ENCODE assay signal across 18 cellular contexts in genomic region chr14:42079911-42080310, GRCh38.
DNase-seq lines count a peak whose midpoint lies in the region; ATAC-seq, FAIRE-seq and TF ChIP-seq lines count a peak whose summit lies in the region.
"Had no signal": no experiment of that assay in that cellular context is flagged by ENCODE, and none has a peak within 500 bp of the region (broad histone marks: within the 10 kb centered on the region; RNA-seq: fewer than 3 reads in every experiment).

No MANE protein-coding gene starts in this region.

- H3K9ac ChIP-seq in HepG2 (ENCODE audit: insufficient read depth, low read depth, low read length): no peak overlapping the region
- no peak overlapping the region for H3K9ac ChIP-seq in IMR-90 (ENCODE audit: low read depth, low read length)
- H3K9ac ChIP-seq: BLaER1 had no signal

- H4K8ac ChIP-seq in IMR-90 (ENCODE audit: low read depth in 2 of 2, low read length in 2 of 2): no peak overlapping the region

- no peaks in the 10 kb centered on the region for H3K9me1 ChIP-seq in IMR-90 (ENCODE audit: insufficient read depth, low read length)

- H3K4me1 ChIP-seq in HepG2 (ENCODE audit: insufficient read depth, low read length) (no peaks in the 10 kb centered on the region), right lobe of liver (no peaks in the 10 kb centered on the region), IMR-90 (ENCODE audit: control insufficient read depth, insufficient read depth, low read length) (no peaks in the 10 kb centered on the region)
- H3K4me1 ChIP-seq: BE2C, BLaER1 had no signal

- no peak overlapping the region for H3K27ac ChIP-seq in HepG2 (ENCODE audit: extremely low read length, insufficient read depth, low read length)
- H3K27ac ChIP-seq in right lobe of liver: no peak overlapping the region
- no peak overlapping the region for H3K27ac ChIP-seq in IMR-90 (ENCODE audit: insufficient read depth, low read length)
- H3K27ac ChIP-seq: 22Rv1, BLaER1 had no signal

- TF ChIP-seq EP300 in HepG2 (IDR thresholded peaks at IDR 0.05; ENCODE audit: low read depth in 2 of 2, low read length in 2 of 2) (no peak), HepG2 (CRISPR knock-in tag; IDR thresholded peaks at IDR 0.05; ENCODE audit: borderline replicate concordance) (no peak)

- no peak overlapping the region for H3K56ac ChIP-seq in IMR-90 (ENCODE audit: extremely low read depth, insufficient read depth, low read length)

- TF ChIP-seq POLR2A in HepG2 (IDR thresholded peaks at IDR 0.05; ENCODE audit: insufficient read depth in 1 of 2, low read depth in 2 of 2, low read length in 2 of 2) (no peak), right lobe of liver (IDR thresholded peaks at IDR 0.05) (no peak), IMR-90 (IDR thresholded peaks at IDR 0.05; ENCODE audit: low read depth, low read length) (no peak)

- no peak overlapping the region for H2AK9ac ChIP-seq in IMR-90 (replicated peaks; ENCODE audit: low read depth, low read length, poor library complexity)

- H3K27me3 ChIP-seq in HepG2 (ENCODE audit: control insufficient read depth in 1 of 2, insufficient read depth in 2 of 2, low read length in 2 of 2) (no peaks in the 10 kb centered on the region), right lobe of liver (no peaks in the 10 kb centered on the region), IMR-90 (ENCODE audit: control insufficient read depth, insufficient read depth, low read length) (no peaks in the 10 kb centered on the region)
- H3K27me3 ChIP-seq: BE2C, BLaER1 had no signal

- no peak overlapping the region for H2BK5ac ChIP-seq in IMR-90 (ENCODE audit: low read depth, low read length, poor library complexity, severe bottlenecking)

- H4K5ac ChIP-seq in IMR-90 (ENCODE audit: low read depth, low read length): no peak overlapping the region

- ATAC-seq in HepG2 (no peak), right lobe of liver (no peak), IMR-90 (ENCODE audit: low read depth) (no peak), GM19351 (IDR thresholded peaks at IDR 0.05; ENCODE audit: unreplicated experiment) (no peak)

- no peak for FAIRE-seq in HepG2 (lab: Jason Lieb, UNC)
- FAIRE-seq: GM12891, GM19239 had no signal

- intact Hi-C loops in HepG2 (cut with micrococcal nuclease; ENCODE audit: unreplicated experiment) (no loop called here), right lobe of liver (cut with DNase I) (no loop called here), IMR-90 (cut with micrococcal nuclease) (no loop called here)

- TF ChIP-seq RAD21 in HepG2 (CRISPR knock-in tag; IDR thresholded peaks at IDR 0.05) (no peak), IMR-90 (IDR thresholded peaks at IDR 0.05; ENCODE audit: low read length) (no peak)

- H2BK15ac ChIP-seq in IMR-90 (ENCODE audit: low read depth, low read length): no peak overlapping the region

- peaks cover 78% of the 10 kb centered on the region for H3K9me3 ChIP-seq in HepG2 (ENCODE audit: low read length)
- H3K9me3 ChIP-seq in right lobe of liver: no peaks in the 10 kb centered on the region
- H3K9me3 ChIP-seq in IMR-90 (ENCODE audit: control insufficient read depth, insufficient read depth, low read length): no peaks in the 10 kb centered on the region
- H3K9me3 ChIP-seq: BE2C, BLaER1 had no signal

- no peak overlapping the region for H3K14ac ChIP-seq in IMR-90 (replicated peaks; ENCODE audit: low read depth, low read length)

- no peak overlapping the region for H3K18ac ChIP-seq in IMR-90 (ENCODE audit: low read depth, low read length)

- H2AFZ ChIP-seq in HepG2 (ENCODE audit: low read length) (no peak overlapping the region), IMR-90 (replicated peaks; ENCODE audit: low read length, poor library complexity) (no peak overlapping the region)

- H2BK120ac ChIP-seq in IMR-90 (ENCODE audit: low read depth, low read length): no peak overlapping the region

- H3K4me3 ChIP-seq in HepG2 (replicated peaks in 1 of 3; ENCODE audit: insufficient read depth in 1 of 3, low read depth in 2 of 3, low read length in 3 of 3) (no peak overlapping the region), right lobe of liver (no peak overlapping the region), IMR-90 (ENCODE audit: insufficient read depth, low read depth, low read length) (no peak overlapping the region)
- H3K4me3 ChIP-seq: BLaER1 had no signal

- BruUV-seq in HepG2 (replicated peaks; lab: Mats Ljungman, UMichigan) (no TSS peak), IMR-90 (replicated peaks; lab: Mats Ljungman, UMichigan) (no TSS peak)

- H3K4me2 ChIP-seq in HepG2 (ENCODE audit: low read depth, low read length) (no peak overlapping the region), IMR-90 (ENCODE audit: low read depth, low read length) (no peak overlapping the region)
- H3K4me2 ChIP-seq: BLaER1 had no signal

- H3K23ac ChIP-seq in IMR-90 (ENCODE audit: low read depth, low read length): no peak overlapping the region

- no peak for DNase-seq in HepG2 (ENCODE audit: low spot score)
- DNase-seq in right lobe of liver: no peak
- no peak for DNase-seq in IMR-90
- DNase-seq in NCI-H226: no peak
- DNase-seq: ACHN; BE2C; C1 segment of cervical spinal cord; CD4-positive, alpha-beta memory T cell; CD4-positive, CD25-positive, alpha-beta regulatory T cell; CD8-positive, alpha-beta memory T cell; COR-L47; DMS79 treated with DMSO at 0.1 percent for 48 hours; GF-D8 had no signal

- H4K20me1 ChIP-seq in HepG2 (ENCODE audit: insufficient read depth, low read length) (no peaks in the 10 kb centered on the region), IMR-90 (ENCODE audit: insufficient read depth, low read length) (no peaks in the 10 kb centered on the region)
- H4K20me1 ChIP-seq: BLaER1 had no signal

- CTCF ChIA-PET in HepG2 (lab: Yijun Ruan, JAX; ENCODE audit: low intra/inter-chr PET ratio, low total read pairs) (no interaction called here), IMR-90 (lab: Yijun Ruan, JAX) (no interaction called here)

- no peaks in the 10 kb centered on the region for H3K36me3 ChIP-seq in HepG2 (replicated peaks in 1 of 2; ENCODE audit: control insufficient read depth in 1 of 2, insufficient read depth in 2 of 2, low read length in 2 of 2)
- no peaks in the 10 kb centered on the region for H3K36me3 ChIP-seq in right lobe of liver
- H3K36me3 ChIP-seq in IMR-90 (ENCODE audit: control insufficient read depth, insufficient read depth, low read length): no peaks in the 10 kb centered on the region
- H3K36me3 ChIP-seq: BE2C, BLaER1 had no signal

- no peaks in the 10 kb centered on the region for H3K79me1 ChIP-seq in IMR-90 (ENCODE audit: low read depth in 1 of 2, low read length in 2 of 2)

- POLR2A ChIA-PET in HepG2 (lab: Yijun Ruan, JAX) (no interaction called here), IMR-90 (lab: Charles Lee; ENCODE audit: unreplicated experiment) (no interaction called here)

- H3K4ac ChIP-seq in IMR-90 (ENCODE audit: low read depth, low read length): no peak overlapping the region

- H2BK20ac ChIP-seq in IMR-90 (ENCODE audit: low read depth, low read length): no peak overlapping the region

- in situ Hi-C loops in HepG2 (cut with HindIII; ENCODE audit: extremely low pct_ligation_motif_present, low pct_unique_long_range_greater_than_20kb): no loop called here
- in situ Hi-C loops in IMR-90 (cut with MboI; ENCODE audit: low sequenced_read_pairs): no loop called here

- H3K79me2 ChIP-seq in HepG2 (ENCODE audit: insufficient read depth, low read length): no peaks in the 10 kb centered on the region

- H2AK5ac ChIP-seq in IMR-90 (ENCODE audit: low read depth, low read length): no peak overlapping the region

- H4K91ac ChIP-seq in IMR-90 (ENCODE audit: insufficient read depth, low read depth, low read length): no peak overlapping the region

- dilution Hi-C loops in IMR-90 (cut with HindIII; ENCODE audit: low sequenced_read_pairs, unreplicated experiment): no loop called here

- TF ChIP-seq CTCF in HepG2 (CRISPR knock-in tag; IDR thresholded peaks at IDR 0.05) (no peak), right lobe of liver (IDR thresholded peaks at IDR 0.05) (no peak), IMR-90 (conservative IDR thresholded peaks at IDR 0.05; ENCODE audit: low read depth, low read length) (no peak)

TF ChIP-seq in HepG2, 621 proteins besides CTCF, POLR2A, EP300 and RAD21:
- TF ChIP-seq MAFF (IDR thresholded peaks at IDR 0.05; ENCODE audit: low read depth, low read length): peak; percentile 64
- no peak for TF ChIP-seq EEA1 (CRISPR knock-in tag; IDR thresholded peaks at IDR 0.05; ENCODE audit: borderline replicate concordance)
- peak; percentile 64 to 81 for TF ChIP-seq MAFK (conservative IDR thresholded peaks at IDR 0.05 in 1 of 2, IDR thresholded peaks at IDR 0.05 in 1 of 2; ENCODE audit: low read length in 2 of 2)

TF ChIP-seq in IMR-90, 13 proteins besides CTCF, POLR2A, EP300 and RAD21:
- TF ChIP-seq FOS (IDR thresholded peaks at IDR 0.05; ENCODE audit: low read depth, low read length) (no peak), CEBPB (IDR thresholded peaks at IDR 0.05; ENCODE audit: low read depth, low read length) (no peak), MAFK (IDR thresholded peaks at IDR 0.05; ENCODE audit: low read depth, low read length) (peak; percentile 35; the same call in 1 of the 2 replicates)
TF ChIP-seq in IMR-90: peak in this region for 1.
